25 cellular contexts compared by ENCODE assay signal in the genomic region with DNA sequence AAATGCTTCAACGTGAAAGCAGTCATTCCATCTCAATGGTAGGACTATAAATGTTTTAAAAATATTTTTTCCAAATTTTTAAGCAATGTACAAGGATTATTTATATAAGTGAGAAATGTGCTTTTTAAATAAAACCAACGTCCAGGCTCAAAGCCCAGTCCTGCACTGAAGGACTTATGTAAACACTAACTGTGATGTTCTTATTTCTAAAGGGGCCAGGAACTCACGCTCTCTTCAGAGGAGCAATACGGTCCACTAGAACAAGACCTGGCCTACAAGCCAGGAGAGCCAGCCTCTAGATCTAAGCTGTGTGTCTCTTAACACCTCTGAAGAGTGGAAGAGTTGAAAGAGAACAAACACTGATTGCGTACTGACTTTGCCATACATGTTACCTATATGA.
DNase-seq lines count a peak whose midpoint lies in the region; ATAC-seq lines count a peak whose summit lies in the region.
"Had no signal": no experiment of that assay in that cellular context is flagged by ENCODE, and none has a peak within 500 bp of the region (broad histone marks: within the 10 kb centered on the region; RNA-seq: fewer than 3 reads in every experiment).

No MANE protein-coding gene starts in this region.

- ATAC-seq in GM18520 (IDR thresholded peaks at IDR 0.05; ENCODE audit: unreplicated experiment) = no peak
- ATAC-seq: CD8-positive, alpha-beta T cell; GM23338; K562; stimulated activated memory B cell treated with anti-CD40 and anti-IgM and Interleukin-4, amounts not matched to agents 10 μg/mL and 1 μg/mL and 100 μg/mL, for 72 hours; T-helper 17 cell had no signal

- peak; percentile 15 for DNase-seq in NCI-H2196 (lab: John Stamatoyannopoulos, UW; ENCODE audit: unreplicated experiment)
- DNase-seq in NCI-H2196 treated with DMSO at 0.1 percent for 48 hours (lab: John Stamatoyannopoulos, UW; ENCODE audit: unreplicated experiment) = no peak
- DNase-seq in fibroblast of peridontal ligament (ENCODE audit: extremely low read depth) = peak; percentile 86
- peak; percentile 45 for DNase-seq in pons (ENCODE audit: low spot score)
- DNase-seq in activated CD4-positive, alpha-beta T cell treated with anti-CD3 and anti-CD28 coated beads, Interleukin-2, amount 50 U/mL, for 1 hour = no peak
- no peak for DNase-seq in SKM-1 (lab: John Stamatoyannopoulos, UW; ENCODE audit: unreplicated experiment)
- no peak for DNase-seq in NCI-H748 (lab: John Stamatoyannopoulos, UW; ENCODE audit: unreplicated experiment)
- DNase-seq: 8988T; activated CD4-positive, alpha-beta T cell treated with anti-CD3 and anti-CD28 coated beads for 4 hours; activated gamma-delta T cell treated with Interleukin-2 at 50 U/mL for 16 hours; activated T-cell treated with anti-CD3 and anti-CD28 coated beads, Interleukin-2, amount 50 U/mL, for 24 hours; AML-193; CD8-positive, alpha-beta T cell; DMS 273 treated with DMSO at 0.1 percent for 48 hours; mesenchymal stem cell; NCI-H1417; NCI-H2107; NCI-H526; stimulated activated CD4-positive, alpha-beta T cell treated with anti-CD3 and anti-CD28 coated beads, Interleukin-2, amount 100 ng/mL, for 48 hours; T-helper 17 cell; thyroid gland had no signal

Comparison
In these comparisons a context has a peak if more than half of its experiments do, and no peak if none do; other contexts are left out.
1. DNase-seq: peak in NCI-H2196 (single experiment), fibroblast of peridontal ligament (single experiment) and pons (single experiment); none in NCI-H2196 treated with DMSO at 0.1 percent for 48 hours (single experiment), activated CD4-positive, alpha-beta T cell treated with anti-CD3 and anti-CD28 coated beads, Interleukin-2, amount 50 U/mL, for 1 hour (single experiment), SKM-1 (single experiment) and NCI-H748 (single experiment).